Comparison of ENCODE assay signal across 1 cellular context in genomic region chr12:104526320-104526719, GRCh38.
TF ChIP-seq lines count a peak whose summit lies in the region.

No MANE protein-coding gene starts in this region.

TF ChIP-seq in WTC11, 78 proteins besides CTCF, POLR2A, EP300 and RAD21:
- TF ChIP-seq ZNF423 (CRISPR knock-in tag; IDR thresholded peaks at IDR 0.05) (peak; percentile 92), ETV6 (CRISPR knock-in tag; IDR thresholded peaks at IDR 0.05) (peak; percentile 56; the same call in 1 of the 2 replicates), CREM (CRISPR knock-in tag; IDR thresholded peaks at IDR 0.05) (no peak)
